Comparison of ENCODE assay signal across 9 cellular contexts in the genomic region with DNA sequence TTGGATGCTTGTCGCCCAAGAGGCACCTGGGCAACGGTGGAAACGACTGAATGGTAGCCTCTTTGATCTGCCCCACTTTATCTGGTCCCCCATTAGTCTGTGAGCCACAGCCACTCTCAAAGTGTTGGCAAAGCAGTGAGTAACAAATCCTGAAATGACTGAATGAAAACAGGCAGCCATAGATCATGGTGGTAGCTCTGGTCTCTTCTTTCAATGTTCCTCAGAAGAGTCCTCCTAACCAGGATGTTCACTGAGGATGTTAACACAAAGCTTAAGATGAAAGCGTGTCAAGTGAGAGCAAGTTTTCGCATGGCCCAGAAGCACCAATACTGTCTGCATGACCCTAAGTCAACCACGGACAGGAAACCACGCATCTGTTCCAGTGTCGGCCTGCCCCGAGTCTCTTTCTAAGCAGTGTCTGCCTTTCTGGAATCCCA.
DNase-seq lines count a peak whose midpoint lies in the region; ATAC-seq and TF ChIP-seq lines count a peak whose summit lies in the region.
"Had no signal": no experiment of that assay in that cellular context is flagged by ENCODE, and none has a peak within 500 bp of the region (broad histone marks: within the 10 kb centered on the region; RNA-seq: fewer than 3 reads in every experiment).

No MANE protein-coding gene starts in this region.

- no peaks in the 10 kb centered on the region for H3K9me3 ChIP-seq in PC-9 (ENCODE audit: insufficient read depth, low read depth)
- H3K9me3 ChIP-seq: A549 had no signal

- H3K27me3 Mint-ChIP-seq in activated T-cell treated with anti-CD3 and anti-CD28 coated beads, Interleukin-2, amount 50 U/mL, for 4 hours (ENCODE audit: low read depth), result no peaks in the 10 kb centered on the region
- no peaks in the 10 kb centered on the region for H3K27me3 Mint-ChIP-seq in stimulated activated naive B cell treated with anti-CD40 and anti-IgM and Interleukin-4, amounts not matched to agents 10 μg/mL and 1 μg/mL and 100 μg/mL, for 72 hours

- H3K4me3 Mint-ChIP-seq in activated T-cell treated with anti-CD3 and anti-CD28 coated beads, Interleukin-2, amount 50 U/mL, for 4 hours, result peak overlapping the region; percentile 81
- H3K4me3 Mint-ChIP-seq in stimulated activated naive B cell treated with anti-CD40 and anti-IgM and Interleukin-4, amounts not matched to agents 10 μg/mL and 1 μg/mL and 100 μg/mL, for 72 hours, result peak overlapping the region; percentile 19 to 26

- CTCF ChIA-PET in PC-9 (lab: Charles Lee), result no interaction called here

- H3K36me3 ChIP-seq in PC-9 (ENCODE audit: low read depth), result no peaks in the 10 kb centered on the region

- no peaks in the 10 kb centered on the region for H3K4me1 ChIP-seq in PC-9 (replicated peaks; ENCODE audit: insufficient read depth)
- H3K4me1 ChIP-seq: A549 had no signal

- no peak for TF ChIP-seq CTCF in PC-9 (conservative IDR thresholded peaks at IDR 0.05)

- peaks cover 30% of the 10 kb centered on the region for H3K36me3 Mint-ChIP-seq in activated T-cell treated with anti-CD3 and anti-CD28 coated beads, Interleukin-2, amount 50 U/mL, for 4 hours (ENCODE audit: insufficient read depth)
- peaks cover 13 to 39% of the 10 kb centered on the region in 2 donors for H3K36me3 Mint-ChIP-seq in stimulated activated naive B cell treated with anti-CD40 and anti-IgM and Interleukin-4, amounts not matched to agents 10 μg/mL and 1 μg/mL and 100 μg/mL, for 72 hours

- ATAC-seq in activated CD4-positive, CD25-positive, alpha-beta regulatory T cell treated with anti-CD3 and anti-CD28 coated beads, Interleukin-2, amount 50 U/mL, for 24 hours, result peak; percentile 46 to 63
- peak; percentile 47 for ATAC-seq in HG03378 (IDR thresholded peaks at IDR 0.05; ENCODE audit: unreplicated experiment)
- peak; percentile 57 to 58 for ATAC-seq in activated T-cell treated with anti-CD3 and anti-CD28 coated beads, Interleukin-2, amount 50 U/mL, for 4 hours
- peak; percentile 57 to 66 for ATAC-seq in stimulated activated naive B cell treated with anti-CD40 and anti-IgM and Interleukin-4, amounts not matched to agents 10 μg/mL and 1 μg/mL and 100 μg/mL, for 72 hours (replicated peaks)
- ATAC-seq: A549 had no signal

- no TSS peak for BruUV-seq in PC-9 (replicated peaks; lab: Mats Ljungman, UMichigan)

- no peaks in the 10 kb centered on the region for H3K9me3 Mint-ChIP-seq in activated T-cell treated with anti-CD3 and anti-CD28 coated beads, Interleukin-2, amount 50 U/mL, for 4 hours
- H3K9me3 Mint-ChIP-seq in stimulated activated naive B cell treated with anti-CD40 and anti-IgM and Interleukin-4, amounts not matched to agents 10 μg/mL and 1 μg/mL and 100 μg/mL, for 72 hours, result no peaks in the 10 kb centered on the region

- no peaks in the 10 kb centered on the region for H3F3A ChIP-seq in PC-9 (ENCODE audit: insufficient read depth, low read depth)

- no peak overlapping the region for H2AFZ ChIP-seq in PC-9

- no peak overlapping the region for H3K4me3 ChIP-seq in PC-9
- H3K4me3 ChIP-seq: A549 had no signal

- no peak overlapping the region for H3K4me2 ChIP-seq in PC-9
- H3K4me2 ChIP-seq: A549 had no signal

- peak overlapping the region; percentile 44 for H3K27ac Mint-ChIP-seq in stimulated activated naive B cell treated with anti-CD40 and anti-IgM and Interleukin-4, amounts not matched to agents 10 μg/mL and 1 μg/mL and 100 μg/mL, for 72 hours

- POLR2A ChIA-PET in PC-9 (lab: Charles Lee; ENCODE audit: unreplicated experiment), result no interaction called here

- H3K79me2 ChIP-seq in PC-9 (ENCODE audit: low read depth), result no peaks in the 10 kb centered on the region

- no peak for DNase-seq in activated CD4-positive, CD25-positive, alpha-beta regulatory T cell (lab: John Stamatoyannopoulos, UW)
- peak; percentile 32 for DNase-seq in activated T-cell treated with anti-CD3 and anti-CD28 coated beads, Interleukin-2, amount 50 U/mL, for 4 hours
- no peak for DNase-seq in stimulated activated naive B cell treated with anti-CD40 and anti-IgM and Interleukin-4, amounts not matched to agents 10 μg/mL and 1 μg/mL and 100 μg/mL, for 72 hours
- DNase-seq in iPS-NIHi7 (ENCODE audit: extremely low spot score) (no peak), PC-9 (no peak), head of caudate nucleus (no peak)

- H3K9me2 ChIP-seq in PC-9 (ENCODE audit: insufficient read depth), result no peaks in the 10 kb centered on the region

- H4K20me1 ChIP-seq in PC-9 (ENCODE audit: insufficient read depth), result no peaks in the 10 kb centered on the region

- no peaks in the 10 kb centered on the region for H3K27me3 ChIP-seq in PC-9 (ENCODE audit: insufficient read depth, low read depth)

- peaks cover 84% of the 10 kb centered on the region for H3K4me1 Mint-ChIP-seq in activated T-cell treated with anti-CD3 and anti-CD28 coated beads, Interleukin-2, amount 50 U/mL, for 4 hours (ENCODE audit: low read depth)
- H3K4me1 Mint-ChIP-seq in stimulated activated naive B cell treated with anti-CD40 and anti-IgM and Interleukin-4, amounts not matched to agents 10 μg/mL and 1 μg/mL and 100 μg/mL, for 72 hours, result peaks cover 26 to 31% of the 10 kb centered on the region in 2 donors

- H3K27ac ChIP-seq in PC-9, result no peak overlapping the region
- H3K27ac ChIP-seq: A549 had no signal

- intact Hi-C loops in PC-9 (cut with micrococcal nuclease; ENCODE audit: unreplicated experiment) (no loop called here), head of caudate nucleus (cut with DNase I) (no loop called here)
